Comparison of ENCODE assay signal across 22 cellular contexts in the genomic region with DNA sequence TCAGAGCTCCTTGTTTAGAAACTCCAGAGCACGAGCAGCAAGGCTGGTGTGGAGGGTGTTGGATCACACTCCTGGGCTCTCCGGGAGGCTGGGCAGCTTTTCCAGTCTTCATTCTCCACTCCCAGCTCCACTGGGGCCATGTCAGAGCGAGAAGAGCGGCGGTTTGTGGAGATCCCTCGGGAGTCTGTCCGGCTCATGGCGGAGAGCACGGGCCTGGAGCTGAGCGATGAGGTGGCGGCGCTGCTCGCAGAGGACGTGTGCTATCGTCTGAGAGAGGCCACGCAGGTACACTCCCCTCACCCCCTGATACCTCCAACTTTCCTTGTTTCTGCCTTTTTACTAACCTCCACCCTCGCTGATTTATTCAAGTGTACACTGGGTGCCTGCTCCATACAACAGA. TPM values are rescaled to one million over a fixed set of nuclear protein-coding genes. Genes with fewer than 3 reads are reported as not detected.
DNase-seq lines count a peak whose midpoint lies in the region; ATAC-seq and TF ChIP-seq lines count a peak whose summit lies in the region.
"Had no signal": no experiment of that assay in that cellular context is flagged by ENCODE, and none has a peak within 500 bp of the region (broad histone marks: within the 10 kb centered on the region; RNA-seq: fewer than 3 reads in every experiment).

No MANE protein-coding gene starts in this region.

- no peaks in the 10 kb centered on the region for H3K9me3 ChIP-seq in CD8-positive, alpha-beta memory T cell (ENCODE audit: low read length)
- H3K9me3 ChIP-seq: A549, SJSA1 had no signal

- no peak overlapping the region for H3K4me3 ChIP-seq in CD8-positive, alpha-beta memory T cell (ENCODE audit: low read length)
- H3K4me3 ChIP-seq: A549, GM23248, SJSA1 had no signal

- no peak for TF ChIP-seq CTCF in nephron progenitor cell (IDR thresholded peaks at IDR 0.05)

- no peak for DNase-seq in activated CD8-positive, alpha-beta memory T cell treated with anti-CD3 and anti-CD28 coated beads, Interleukin-2, amount 10 ng/mL, durations not matched to agents 7 days and 5 days
- DNase-seq in activated CD8-positive, alpha-beta memory T cell treated with anti-CD3 and anti-CD28 coated beads, Interleukin-2, amount 50 U/mL, for 4 hours: no peak
- no peak for DNase-seq in CD8-positive, alpha-beta memory T cell
- no peak for DNase-seq in nephron progenitor cell
- no peak for DNase-seq in posterior vena cava (ENCODE audit: low spot score)
- no peak for DNase-seq in SW 1271 (lab: John Stamatoyannopoulos, UW)
- DNase-seq: C1 segment of cervical spinal cord, DND-41, GM23248, Kasumi-1, MM.1S, NCI-H1092 treated with DMSO at 0.1 percent for 48 hours, NCI-H146, NCI-H2029 treated with DMSO at 0.1 percent for 48 hours, NCI-H2171 treated with DMSO at 0.1 percent for 48 hours, NCI-H446 had no signal

- CTCF ChIA-PET in activated CD8-positive, alpha-beta memory T cell treated with anti-CD3 and anti-CD28 coated beads, Interleukin-2, amount 10 ng/mL, durations not matched to agents 7 days and 5 days (lab: Charles Lee): interaction anchor here (1.8 to 20.9 kb wide), 3 partner anchors 8 to 14 kb away, joined by 7 to 242 read pairs (median 7); a partner anchor contains a TSS
- CTCF ChIA-PET in CD8-positive, alpha-beta memory T cell (lab: Charles Lee): interaction anchor here (0.6 to 8.3 kb wide), 3 partner anchors 10 to 22 kb away, joined by 3 to 74 read pairs (median 3); a partner anchor contains a TSS

- no peak for ATAC-seq in activated CD8-positive, alpha-beta memory T cell treated with anti-CD3 and anti-CD28 coated beads, Interleukin-2, amount 10 ng/mL, durations not matched to agents 7 days and 5 days
- ATAC-seq in activated T-helper 17 cell treated with anti-CD3 and anti-CD28 coated beads, Interleukin-2, amount 50 U/mL, for 72 hours (replicated peaks): no peak
- no peak for ATAC-seq in GM19467 (IDR thresholded peaks at IDR 0.05; ENCODE audit: unreplicated experiment)
- ATAC-seq: A549, HCT116, Panc1 had no signal

- no peaks in the 10 kb centered on the region for H3K9me3 Mint-ChIP-seq in activated CD8-positive, alpha-beta memory T cell treated with anti-CD3 and anti-CD28 coated beads, Interleukin-2, amount 10 ng/mL, durations not matched to agents 7 days and 5 days (ENCODE audit: low read depth)
- H3K9me3 Mint-ChIP-seq in CD8-positive, alpha-beta memory T cell: no peaks in the 10 kb centered on the region
- no peaks in the 10 kb centered on the region for H3K9me3 Mint-ChIP-seq in activated T-helper 17 cell treated with anti-CD3 and anti-CD28 coated beads, Interleukin-2, amount 50 U/mL, for 72 hours
- no peaks in the 10 kb centered on the region for H3K9me3 Mint-ChIP-seq in nephron progenitor cell

- no peaks in the 10 kb centered on the region for H3K27me3 Mint-ChIP-seq in activated CD8-positive, alpha-beta memory T cell treated with anti-CD3 and anti-CD28 coated beads, Interleukin-2, amount 10 ng/mL, durations not matched to agents 7 days and 5 days
- H3K27me3 Mint-ChIP-seq in CD8-positive, alpha-beta memory T cell: no peaks in the 10 kb centered on the region
- no peaks in the 10 kb centered on the region for H3K27me3 Mint-ChIP-seq in activated T-helper 17 cell treated with anti-CD3 and anti-CD28 coated beads, Interleukin-2, amount 50 U/mL, for 72 hours
- no peaks in the 10 kb centered on the region for H3K27me3 Mint-ChIP-seq in nephron progenitor cell (ENCODE audit: low read depth, poor library complexity)

- H3K36me3 ChIP-seq in CD8-positive, alpha-beta memory T cell (ENCODE audit: insufficient read depth, low read length): peaks cover 11% of the 10 kb centered on the region

- intact Hi-C loops in posterior vena cava (cut with DNase I): no loop called here

- H3K27ac Mint-ChIP-seq in activated CD8-positive, alpha-beta memory T cell treated with anti-CD3 and anti-CD28 coated beads, Interleukin-2, amount 10 ng/mL, durations not matched to agents 7 days and 5 days: peak overlapping the region; percentile 6
- peak overlapping the region in 6 of 8 donors; percentile 36 to 92 (median 70) for H3K27ac Mint-ChIP-seq in CD8-positive, alpha-beta memory T cell
- peak overlapping the region; percentile 76 for H3K27ac Mint-ChIP-seq in activated T-helper 17 cell treated with anti-CD3 and anti-CD28 coated beads, Interleukin-2, amount 50 U/mL, for 72 hours
- peak overlapping the region; percentile 72 for H3K27ac Mint-ChIP-seq in nephron progenitor cell

- POLR2A ChIA-PET in CD8-positive, alpha-beta memory T cell (lab: Charles Lee): interaction anchor here (0.7 to 0.9 kb wide), 3 partner anchors 11 to 1488 kb away, joined by 3 to 5 read pairs (median 4); a partner anchor contains a TSS

- no peaks in the 10 kb centered on the region for H3K27me3 ChIP-seq in CD8-positive, alpha-beta memory T cell (ENCODE audit: insufficient read depth, low read length, poor library complexity, severe bottlenecking)
- H3K27me3 ChIP-seq: SJSA1 had no signal

- no peak overlapping the region for H3K4me3 Mint-ChIP-seq in activated CD8-positive, alpha-beta memory T cell treated with anti-CD3 and anti-CD28 coated beads, Interleukin-2, amount 10 ng/mL, durations not matched to agents 7 days and 5 days
- peak overlapping the region in 1 of 7 donors; percentile 70 for H3K4me3 Mint-ChIP-seq in CD8-positive, alpha-beta memory T cell
- no peak overlapping the region for H3K4me3 Mint-ChIP-seq in activated T-helper 17 cell treated with anti-CD3 and anti-CD28 coated beads, Interleukin-2, amount 50 U/mL, for 72 hours
- H3K4me3 Mint-ChIP-seq in nephron progenitor cell: no peak overlapping the region

- H3K36me3 Mint-ChIP-seq in activated CD8-positive, alpha-beta memory T cell treated with anti-CD3 and anti-CD28 coated beads, Interleukin-2, amount 10 ng/mL, durations not matched to agents 7 days and 5 days: peaks cover 11% of the 10 kb centered on the region
- H3K36me3 Mint-ChIP-seq in CD8-positive, alpha-beta memory T cell: peaks cover 0 to 47% (median 3%) of the 10 kb centered on the region in 3 donors
- peaks cover 42% of the 10 kb centered on the region for H3K36me3 Mint-ChIP-seq in activated T-helper 17 cell treated with anti-CD3 and anti-CD28 coated beads, Interleukin-2, amount 50 U/mL, for 72 hours (ENCODE audit: low read depth)
- peaks cover 42% of the 10 kb centered on the region for H3K36me3 Mint-ChIP-seq in nephron progenitor cell (ENCODE audit: low read depth)

- peaks cover 34% of the 10 kb centered on the region for H3K4me1 Mint-ChIP-seq in activated CD8-positive, alpha-beta memory T cell treated with anti-CD3 and anti-CD28 coated beads, Interleukin-2, amount 10 ng/mL, durations not matched to agents 7 days and 5 days
- peaks cover 16 to 26% (median 22%) of the 10 kb centered on the region in 3 donors for H3K4me1 Mint-ChIP-seq in CD8-positive, alpha-beta memory T cell
- H3K4me1 Mint-ChIP-seq in activated T-helper 17 cell treated with anti-CD3 and anti-CD28 coated beads, Interleukin-2, amount 50 U/mL, for 72 hours: peaks cover 15% of the 10 kb centered on the region
- peaks cover 17% of the 10 kb centered on the region for H3K4me1 Mint-ChIP-seq in nephron progenitor cell

- H3K4me1 ChIP-seq in CD8-positive, alpha-beta memory T cell (ENCODE audit: insufficient read depth, low read length): peaks cover 10% of the 10 kb centered on the region

- H3K27ac ChIP-seq in CD8-positive, alpha-beta memory T cell (ENCODE audit: low read depth, low read length): no peak overlapping the region
- H3K27ac ChIP-seq: A549, GM23248, SJSA1 had no signal

RNA-seq across cellular contexts. Expression of a gene that starts 4.5 kb away (rescaled TPM):
- 10 to 100 TPM; 23.5 to 25.0 TPM for total RNA-seq in activated CD8-positive, alpha-beta memory T cell treated with anti-CD3 and anti-CD28 coated beads, Interleukin-2, amount 10 ng/mL, durations not matched to agents 7 days and 5 days
- 10 to 100 TPM; 21.8 to 24.1 TPM for total RNA-seq in CD8-positive, alpha-beta memory T cell
- 9.6 TPM for polyA plus RNA-seq in CD8-positive, alpha-beta memory T cell
- 10 to 100 TPM; 14.1 to 27.5 TPM for total RNA-seq in activated T-helper 17 cell treated with anti-CD3 and anti-CD28 coated beads, Interleukin-2, amount 50 U/mL, for 72 hours
- 10 to 100 TPM; 11.3 to 12.9 TPM for total RNA-seq in posterior vena cava

RNA-seq across cellular contexts. Expression of a gene that starts 11.6 kb away (rescaled TPM):
- total RNA-seq in activated CD8-positive, alpha-beta memory T cell treated with anti-CD3 and anti-CD28 coated beads, Interleukin-2, amount 10 ng/mL, durations not matched to agents 7 days and 5 days: 10 to 100 TPM; 42.4 to 43.0 TPM
- 10 to 100 TPM; 46.4 to 49.2 TPM for total RNA-seq in CD8-positive, alpha-beta memory T cell
- 135 TPM for polyA plus RNA-seq in CD8-positive, alpha-beta memory T cell
- 10 to 100 TPM; 18.6 to 20.9 TPM for total RNA-seq in activated T-helper 17 cell treated with anti-CD3 and anti-CD28 coated beads, Interleukin-2, amount 50 U/mL, for 72 hours
- 10 to 100 TPM; 23.7 to 33.0 TPM for total RNA-seq in posterior vena cava

RNA-seq across cellular contexts. Expression of a gene that starts 14.3 kb away (rescaled TPM):
- total RNA-seq in activated CD8-positive, alpha-beta memory T cell treated with anti-CD3 and anti-CD28 coated beads, Interleukin-2, amount 10 ng/mL, durations not matched to agents 7 days and 5 days: 100 to 1,000 TPM in 1 of 2 experiments, 10 to 100 TPM in 1; 77.2 to 110 TPM
- 100 to 1,000 TPM; 151 to 160 TPM for total RNA-seq in CD8-positive, alpha-beta memory T cell
- polyA plus RNA-seq in CD8-positive, alpha-beta memory T cell: 272 TPM
- 100 to 1,000 TPM in 1 of 2 donors, 10 to 100 TPM in 1; 92.0 to 114 TPM for total RNA-seq in activated T-helper 17 cell treated with anti-CD3 and anti-CD28 coated beads, Interleukin-2, amount 50 U/mL, for 72 hours
- total RNA-seq in posterior vena cava: 10 to 100 TPM; 39.7 to 50.9 TPM

RNA-seq across cellular contexts. Expression of a gene that starts 16.2 kb away (rescaled TPM):
- 10 to 100 TPM; 14.4 to 17.9 TPM for total RNA-seq in activated CD8-positive, alpha-beta memory T cell treated with anti-CD3 and anti-CD28 coated beads, Interleukin-2, amount 10 ng/mL, durations not matched to agents 7 days and 5 days
- total RNA-seq in CD8-positive, alpha-beta memory T cell: 10 to 100 TPM; 13.0 to 14.6 TPM
- polyA plus RNA-seq in CD8-positive, alpha-beta memory T cell: 56.0 TPM
- 10 to 100 TPM in 1 of 2 donors, 1 to 10 TPM in 1; 6.2 to 16.2 TPM for total RNA-seq in activated T-helper 17 cell treated with anti-CD3 and anti-CD28 coated beads, Interleukin-2, amount 50 U/mL, for 72 hours
- 1 to 10 TPM; 8.9 to 10.0 TPM for total RNA-seq in posterior vena cava

RNA-seq across cellular contexts. Expression of a gene that starts 21.7 kb away (rescaled TPM):
- total RNA-seq in activated CD8-positive, alpha-beta memory T cell treated with anti-CD3 and anti-CD28 coated beads, Interleukin-2, amount 10 ng/mL, durations not matched to agents 7 days and 5 days: 10 to 100 TPM in 1 of 2 experiments, 1 to 10 TPM in 1; 9.3 to 10.2 TPM
- total RNA-seq in CD8-positive, alpha-beta memory T cell: 10 to 100 TPM in 1 of 2 experiments, 1 to 10 TPM in 1; 9.4 to 11.6 TPM
- polyA plus RNA-seq in CD8-positive, alpha-beta memory T cell: 3.5 TPM
- total RNA-seq in activated T-helper 17 cell treated with anti-CD3 and anti-CD28 coated beads, Interleukin-2, amount 50 U/mL, for 72 hours: 10 to 100 TPM; 12.8 to 13.9 TPM
- total RNA-seq in posterior vena cava: 10 to 100 TPM in 1 of 2 donors, 1 to 10 TPM in 1; 6.2 to 12.3 TPM

Comparison
In these comparisons a context has a peak if more than half of its experiments do, and no peak if none do; other contexts are left out.
1. H3K27ac Mint-ChIP-seq: peak in every context shown above with its lines; median percentile 76 in activated T-helper 17 cell treated with anti-CD3 and anti-CD28 coated beads, Interleukin-2, amount 50 U/mL, for 72 hours; 72 in nephron progenitor cell; 70 in CD8-positive, alpha-beta memory T cell; 6 in activated CD8-positive, alpha-beta memory T cell treated with anti-CD3 and anti-CD28 coated beads, Interleukin-2, amount 10 ng/mL, durations not matched to agents 7 days and 5 days.